Comparison of ENCODE assay signal across 1 cellular context in genomic region chr11:123976770-123977560, GRCh38.
TF ChIP-seq lines count a peak whose summit lies in the region.

No MANE protein-coding gene starts in this region.

TF ChIP-seq in SK-N-SH, 30 proteins besides CTCF, POLR2A, EP300 and RAD21:
- TF ChIP-seq NRF1 (IDR thresholded peaks at IDR 0.05; ENCODE audit: low read depth, low read length): no peak
- no peak for TF ChIP-seq SIN3A (IDR thresholded peaks at IDR 0.05; ENCODE audit: borderline replicate concordance, low read depth, low read length)
- no peak for TF ChIP-seq RFX5 (IDR thresholded peaks at IDR 0.05; ENCODE audit: low read length)
- no peak for TF ChIP-seq TAF1 (IDR thresholded peaks at IDR 0.05; ENCODE audit: borderline replicate concordance, low read depth, low read length)
- TF ChIP-seq MAX (IDR thresholded peaks at IDR 0.05; ENCODE audit: low read depth): no peak
- TF ChIP-seq SMC3 (IDR thresholded peaks at IDR 0.05; ENCODE audit: low read depth, low read length): no peak
- no peak for TF ChIP-seq TEAD4 (IDR thresholded peaks at IDR 0.05; ENCODE audit: borderline replicate concordance, insufficient read depth)
- TF ChIP-seq USF1 (IDR thresholded peaks at IDR 0.05; ENCODE audit: borderline replicate concordance, low read depth): no peak
- TF ChIP-seq RCOR1 (IDR thresholded peaks at IDR 0.05; ENCODE audit: low read length): no peak
- no peak for TF ChIP-seq POLR2AphosphoS5 (IDR thresholded peaks at IDR 0.05; ENCODE audit: low read depth, low read length)
- no peak for TF ChIP-seq EZH2phosphoT487 (IDR thresholded peaks at IDR 0.05; ENCODE audit: borderline replicate concordance, low read depth)
TF ChIP-seq in SK-N-SH: peak in this region for 0.
